Comparison of ENCODE assay signal across 9 cellular contexts in genomic region chr17:16463341-16464000, GRCh38. TPM values are rescaled to one million over a fixed set of nuclear protein-coding genes. Genes with fewer than 3 reads are reported as not detected.
DNase-seq lines count a peak whose midpoint lies in the region; ATAC-seq and TF ChIP-seq lines count a peak whose summit lies in the region.
"Had no signal": no experiment of that assay in that cellular context is flagged by ENCODE, and none has a peak within 500 bp of the region (broad histone marks: within the 10 kb centered on the region; RNA-seq: fewer than 3 reads in every experiment).

No MANE protein-coding gene starts in this region.

- H3K4me2 ChIP-seq in PC-3 (ENCODE audit: low read length), result no peak overlapping the region
- H3K4me2 ChIP-seq: PC-9 had no signal

- POLR2A ChIA-PET in PC-3 (lab: Charles Lee; ENCODE audit: unreplicated experiment), result interaction anchor here (0.6 kb wide), 1 partner anchor 1062 kb away, joined by 5 read pairs; no protein-coding TSS in a partner anchor
- POLR2A ChIA-PET in activated CD4-positive, alpha-beta memory T cell treated with anti-CD3 and anti-CD28 coated beads, Interleukin-2, amount 10 ng/mL, durations not matched to agents 7 days and 5 days (lab: Charles Lee), result interaction anchor here (0.9 kb wide), 1 partner anchor 25 kb away, joined by 3 read pairs; no protein-coding TSS in a partner anchor

- DNase-seq in GM03348 (ENCODE audit: low spot score) (peak; percentile 66), PC-3 (peak; percentile 28), epidermal melanocyte (ENCODE audit: insufficient read length, low spot score) (peak; percentile 61), posterior cingulate gyrus (peak in 8 of 10 donors; percentile 48 to 95 (median 66))
- no peak for DNase-seq in activated CD4-positive, alpha-beta memory T cell treated with anti-CD3 and anti-CD28 coated beads, Interleukin-2, amount 10 ng/mL, durations not matched to agents 7 days and 5 days
- DNase-seq in stimulated activated effector memory CD8-positive, alpha-beta T cell treated with anti-CD3 and anti-CD28 coated beads, Interleukin-12 subunit alpha, Interleukin-12 subunit beta, amount 100 ng/mL, for 72 hours (ENCODE audit: low spot score in 2 of 2), result no peak

- no peaks in the 10 kb centered on the region for H3K4me1 ChIP-seq in PC-3 (ENCODE audit: insufficient read depth, low read length)

- no peaks in the 10 kb centered on the region for H3K9me3 Mint-ChIP-seq in activated CD4-positive, alpha-beta memory T cell treated with anti-CD3 and anti-CD28 coated beads, Interleukin-2, amount 10 ng/mL, durations not matched to agents 7 days and 5 days
- H3K9me3 Mint-ChIP-seq in stimulated activated effector memory CD8-positive, alpha-beta T cell treated with anti-CD3 and anti-CD28 coated beads, Interleukin-12 subunit alpha, Interleukin-12 subunit beta, amount 100 ng/mL, for 72 hours, result no peaks in the 10 kb centered on the region

- no peak overlapping the region for H3K4me3 ChIP-seq in PC-3 (ENCODE audit: low read length)
- H3K4me3 ChIP-seq: PC-9 had no signal

- H3K27ac ChIP-seq in PC-3 (ENCODE audit: low read length), result no peak overlapping the region
- H3K27ac ChIP-seq: PC-9 had no signal

- no peaks in the 10 kb centered on the region for H3K36me3 Mint-ChIP-seq in activated CD4-positive, alpha-beta memory T cell treated with anti-CD3 and anti-CD28 coated beads, Interleukin-2, amount 10 ng/mL, durations not matched to agents 7 days and 5 days (ENCODE audit: low read depth)
- H3K36me3 Mint-ChIP-seq in stimulated activated effector memory CD8-positive, alpha-beta T cell treated with anti-CD3 and anti-CD28 coated beads, Interleukin-12 subunit alpha, Interleukin-12 subunit beta, amount 100 ng/mL, for 72 hours, result peaks cover 8% of the 10 kb centered on the region

- CTCF ChIA-PET in PC-3 (lab: Charles Lee), result no interaction called here
- CTCF ChIA-PET in activated CD4-positive, alpha-beta memory T cell treated with anti-CD3 and anti-CD28 coated beads, Interleukin-2, amount 10 ng/mL, durations not matched to agents 7 days and 5 days (lab: Charles Lee), result no interaction called here

- no peaks in the 10 kb centered on the region for H4K20me1 ChIP-seq in PC-3 (ENCODE audit: low read length)

- H3K27ac Mint-ChIP-seq in activated CD4-positive, alpha-beta memory T cell treated with anti-CD3 and anti-CD28 coated beads, Interleukin-2, amount 10 ng/mL, durations not matched to agents 7 days and 5 days, result no peak overlapping the region
- no peak overlapping the region for H3K27ac Mint-ChIP-seq in stimulated activated effector memory CD8-positive, alpha-beta T cell treated with anti-CD3 and anti-CD28 coated beads, Interleukin-12 subunit alpha, Interleukin-12 subunit beta, amount 100 ng/mL, for 72 hours

- H3K27me3 Mint-ChIP-seq in activated CD4-positive, alpha-beta memory T cell treated with anti-CD3 and anti-CD28 coated beads, Interleukin-2, amount 10 ng/mL, durations not matched to agents 7 days and 5 days, result no peaks in the 10 kb centered on the region

- no peak overlapping the region for H3K9ac ChIP-seq in PC-3 (ENCODE audit: low read length)

- H3K79me2 ChIP-seq in PC-3 (ENCODE audit: low read length), result no peaks in the 10 kb centered on the region

- TF ChIP-seq CTCF in PC-3 (conservative IDR thresholded peaks at IDR 0.05; ENCODE audit: low read depth, low read length), result peak; percentile 18; the same call in 1 of the 2 replicates

- no peaks in the 10 kb centered on the region for H3F3A ChIP-seq in PC-3 (ENCODE audit: low read length, unreplicated experiment)

- H2AFZ ChIP-seq in PC-3 (ENCODE audit: low read length), result no peak overlapping the region
- H2AFZ ChIP-seq: PC-9 had no signal

- H3K36me3 ChIP-seq in PC-3 (ENCODE audit: low read depth, low read length), result no peaks in the 10 kb centered on the region

- H3K9me2 ChIP-seq in PC-3 (replicated peaks; ENCODE audit: low read length), result no peaks in the 10 kb centered on the region

- ATAC-seq in PC-3 (peak; percentile 59), GM21528 (IDR thresholded peaks at IDR 0.05; ENCODE audit: low FRiP score, unreplicated experiment) (no peak), GM18870 (IDR thresholded peaks at IDR 0.05; ENCODE audit: unreplicated experiment) (no peak)
- no peak for ATAC-seq in stimulated activated effector memory CD8-positive, alpha-beta T cell treated with anti-CD3 and anti-CD28 coated beads, Interleukin-12 subunit alpha, Interleukin-12 subunit beta, amount 100 ng/mL, for 72 hours

- no peak overlapping the region for H3K4me3 Mint-ChIP-seq in activated CD4-positive, alpha-beta memory T cell treated with anti-CD3 and anti-CD28 coated beads, Interleukin-2, amount 10 ng/mL, durations not matched to agents 7 days and 5 days
- H3K4me3 Mint-ChIP-seq in stimulated activated effector memory CD8-positive, alpha-beta T cell treated with anti-CD3 and anti-CD28 coated beads, Interleukin-12 subunit alpha, Interleukin-12 subunit beta, amount 100 ng/mL, for 72 hours, result no peak overlapping the region

- H3K9me3 ChIP-seq in PC-3 (ENCODE audit: low read length), result no peaks in the 10 kb centered on the region

- no peaks in the 10 kb centered on the region for H3K4me1 Mint-ChIP-seq in activated CD4-positive, alpha-beta memory T cell treated with anti-CD3 and anti-CD28 coated beads, Interleukin-2, amount 10 ng/mL, durations not matched to agents 7 days and 5 days
- H3K4me1 Mint-ChIP-seq in stimulated activated effector memory CD8-positive, alpha-beta T cell treated with anti-CD3 and anti-CD28 coated beads, Interleukin-12 subunit alpha, Interleukin-12 subunit beta, amount 100 ng/mL, for 72 hours, result peaks cover 6% of the 10 kb centered on the region

- BruUV-seq in PC-3 (replicated peaks; lab: Mats Ljungman, UMichigan), result no TSS peak

- no peaks in the 10 kb centered on the region for H3K27me3 ChIP-seq in PC-3 (ENCODE audit: low read length)

- intact Hi-C loops in PC-3 (cut with micrococcal nuclease), result no loop called here
- intact Hi-C loops in posterior cingulate gyrus (cut with DNase I), result no loop called here

RNA-seq across cellular contexts. Expression of gene LRRC75A, which starts 28.5 kb away (rescaled TPM):
- total RNA-seq in PC-3 (2014; rRNA removed), result 15.8 and 19.4 TPM in 2 replicates
- total RNA-seq in activated CD4-positive, alpha-beta memory T cell treated with anti-CD3 and anti-CD28 coated beads, Interleukin-2, amount 10 ng/mL, durations not matched to agents 7 days and 5 days, result 1 to 10 TPM; 1.2 to 1.8 TPM

RNA-seq across cellular contexts. Expression of gene TRPV2, which starts 48.1 kb away (rescaled TPM):
- total RNA-seq in PC-3 (2014; rRNA removed), result 0.69 and 1.9 TPM in 2 replicates
- total RNA-seq in activated CD4-positive, alpha-beta memory T cell treated with anti-CD3 and anti-CD28 coated beads, Interleukin-2, amount 10 ng/mL, durations not matched to agents 7 days and 5 days, result 100 to 1,000 TPM; 131 to 142 TPM

Comparison
In these comparisons a context has a peak if more than half of its experiments do, and no peak if none do; other contexts are left out.
1. DNase-seq: peak in GM03348 (single experiment), PC-3 (single experiment), epidermal melanocyte (single experiment) and posterior cingulate gyrus (8 of 10); none in activated CD4-positive, alpha-beta memory T cell treated with anti-CD3 and anti-CD28 coated beads, Interleukin-2, amount 10 ng/mL, durations not matched to agents 7 days and 5 days (single experiment) and stimulated activated effector memory CD8-positive, alpha-beta T cell treated with anti-CD3 and anti-CD28 coated beads, Interleukin-12 subunit alpha, Interleukin-12 subunit beta, amount 100 ng/mL, for 72 hours (0 of 2).
2. RNA of gene TRPV2, which starts 48.1 kb away (total RNA-seq): 131 to 142 TPM in activated CD4-positive, alpha-beta memory T cell treated with anti-CD3 and anti-CD28 coated beads, Interleukin-2, amount 10 ng/mL, durations not matched to agents 7 days and 5 days; 0.69 to 1.9 TPM in PC-3; every median in the first group is over 10 times any median in the second.